Comparison of ENCODE assay signal across 8 cellular contexts in genomic region chr19:38617764-38618589, GRCh38. TPM values are rescaled to one million over a fixed set of nuclear protein-coding genes. Genes with fewer than 3 reads are reported as not detected.
DNase-seq lines count a peak whose midpoint lies in the region; ATAC-seq and TF ChIP-seq lines count a peak whose summit lies in the region.

Gene MAP4K1, minus strand, starts transcription at chr19:38617953. Its CDS starts 58 bp downstream, at chr19:38617895.

- CTCF ChIA-PET in Caco-2 (lab: Charles Lee), result interaction anchor here (0.6 to 1.9 kb wide), 10 partner anchors 17 to 313 kb away, joined by 3 to 25 read pairs (median 4); partner anchors contain the start of genes ACTN4, FAM98C, MRPS12 and SARS2

- no peaks in the 10 kb centered on the region for H3K27me3 ChIP-seq in Caco-2 (replicated peaks; ENCODE audit: control insufficient read depth, insufficient read depth, low read length)
- no peaks in the 10 kb centered on the region for H3K27me3 ChIP-seq in lower lobe of right lung (ENCODE audit: low read depth)

- BruUV-seq in Caco-2 (replicated peaks; lab: Mats Ljungman, UMichigan), result no TSS peak

- intact Hi-C loops in Caco-2 (cut with micrococcal nuclease; ENCODE audit: unreplicated experiment) (loop anchor here (2.0 to 5.0 kb wide), 2 partner anchors 21 to 76 kb away; no protein-coding TSS in a partner anchor), lower lobe of right lung (cut with DNase I) (no loop called here)

- TF ChIP-seq CTCF in Caco-2 (IDR thresholded peaks at IDR 0.05; ENCODE audit: insufficient read depth in 1 of 2, low read depth in 1 of 2, low read length in 1 of 2, severe bottlenecking in 1 of 2, unreplicated experiment in 1 of 2) (no peak), WI38 (IDR thresholded peaks at IDR 0.05; ENCODE audit: low read depth, low read length) (no peak), lower lobe of right lung (IDR thresholded peaks at IDR 0.05) (no peak)

- DNase-seq in Caco-2 (no peak), KG1 (lab: John Stamatoyannopoulos, UW) (peak; percentile 46), caudate nucleus (lab: John Stamatoyannopoulos, UW) (peak in 26 of 61 donors; percentile 8 to 57 (median 30)), lower lobe of right lung (peak; percentile 67), 8988T (no peak)
- peak; percentile 38 for DNase-seq in stimulated activated CD8-positive, alpha-beta memory T cell treated with anti-CD3 and anti-CD28 coated beads, Interleukin-15, amount 100 ng/mL, for 24 hours (ENCODE audit: low read depth)

- H3K4me1 ChIP-seq in Caco-2 (no peaks in the 10 kb centered on the region), lower lobe of right lung (peaks cover 24% of the 10 kb centered on the region)

- H3K4me3 ChIP-seq in Caco-2 (ENCODE audit: low read depth, low read length), result peak within 1 kb of the TSS; percentile 49
- peak within 1 kb of the TSS; percentile 100 for H3K4me3 ChIP-seq in WI38 (ENCODE audit: low read depth, low read length)
- peak within 1 kb of the TSS; percentile 93 for H3K4me3 ChIP-seq in lower lobe of right lung

- no peaks in the 10 kb centered on the region for H3K9me3 Mint-ChIP-seq in Caco-2 (ENCODE audit: unreplicated experiment)

- peaks cover 7% of the 10 kb centered on the region for H3K4me1 Mint-ChIP-seq in Caco-2 (ENCODE audit: low read depth, unreplicated experiment)

- peak within 1 kb of the TSS; percentile 99 for H3K4me3 Mint-ChIP-seq in Caco-2 (ENCODE audit: unreplicated experiment)

- H3K27ac Mint-ChIP-seq in Caco-2 (ENCODE audit: unreplicated experiment), result peak within 1 kb of the TSS; percentile 99

- ATAC-seq in GM21423 (IDR thresholded peaks at IDR 0.05; ENCODE audit: unreplicated experiment) (peak; percentile 61), lower lobe of right lung (peak; percentile 37 to 58)

- H3K27ac ChIP-seq in caudate nucleus (ENCODE audit: low read depth, low read length) (peak within 1 kb of the TSS; percentile 78), lower lobe of right lung (peak within 1 kb of the TSS; percentile 89)

- peaks cover 45% of the 10 kb centered on the region for H3K36me3 Mint-ChIP-seq in Caco-2 (ENCODE audit: insufficient read depth, unreplicated experiment)

- H3K27me3 Mint-ChIP-seq in Caco-2 (ENCODE audit: insufficient read depth, unreplicated experiment), result no peaks in the 10 kb centered on the region

- peaks cover 1% of the 10 kb centered on the region; the same call in 1 of the 2 replicates for H3K36me3 ChIP-seq in Caco-2 (ENCODE audit: control insufficient read depth, insufficient read depth, low read length)
- H3K36me3 ChIP-seq in lower lobe of right lung, result peaks cover 29% of the 10 kb centered on the region

- POLR2A ChIA-PET in Caco-2 (lab: Charles Lee), result interaction anchor here (0.5 to 2.0 kb wide), 13 partner anchors 16 to 724 kb away, joined by 3 to 31 read pairs (median 6); partner anchors contain the start of genes ACTN4, FAM98C, NFKBIB and PSMD8

- no peaks in the 10 kb centered on the region for H3K9me3 ChIP-seq in Caco-2
- no peaks in the 10 kb centered on the region for H3K9me3 ChIP-seq in lower lobe of right lung

RNA-seq across cellular contexts. Expression of gene MAP4K1, which starts in this region (rescaled TPM):
- total RNA-seq in Caco-2 (2022), result 1.7 and 2.4 TPM in 2 replicates
- total RNA-seq in lower lobe of right lung, result 11.4 TPM

Comparison
In these comparisons a context has a peak if more than half of its experiments do, and no peak if none do; other contexts are left out.
1. DNase-seq: peak in KG1 (single experiment), lower lobe of right lung (single experiment) and stimulated activated CD8-positive, alpha-beta memory T cell treated with anti-CD3 and anti-CD28 coated beads, Interleukin-15, amount 100 ng/mL, for 24 hours (single experiment); none in Caco-2 (0 of 2) and 8988T (single experiment).
2. H3K4me3 ChIP-seq: peak in every context shown above with its lines; median percentile 100 in WI38; 93 in lower lobe of right lung; 49 in Caco-2.